28 cellular contexts compared by ENCODE assay signal in the genomic region with DNA sequence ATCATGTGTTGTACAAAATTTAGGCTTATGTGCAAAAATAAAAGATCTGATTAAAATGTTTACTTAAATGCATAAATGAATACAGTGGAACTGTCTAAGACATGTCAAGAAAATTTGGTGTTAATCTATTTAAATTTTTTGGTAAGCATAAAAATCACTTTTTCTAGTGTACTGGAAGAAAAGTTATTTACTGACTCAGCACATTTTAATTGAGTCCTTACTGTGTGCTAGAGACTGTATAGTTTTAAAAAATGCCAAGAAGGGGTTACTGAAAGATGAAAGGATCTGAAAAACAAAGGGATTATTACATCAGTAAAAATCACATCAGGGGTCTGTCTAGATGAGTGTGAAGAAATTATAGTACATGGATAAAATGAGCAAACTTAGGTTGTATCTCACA.
"Had no signal": no experiment of that assay in that cellular context is flagged by ENCODE, and none has a peak within 500 bp of the region (broad histone marks: within the 10 kb centered on the region; RNA-seq: fewer than 3 reads in every experiment).

No MANE protein-coding gene starts in this region.

- H3K27ac ChIP-seq: colonic mucosa, esophagus muscularis mucosa, heart right ventricle, lower lobe of right lung, ovary, psoas muscle, skin epidermis, spleen, testis, tibial artery had no signal

- H3K4me3 ChIP-seq: colonic mucosa, esophagus muscularis mucosa, heart right ventricle, lower lobe of right lung, ovary, psoas muscle, skin epidermis, spleen, testis, tibial artery had no signal

- H3K9me3 Mint-ChIP-seq: dendritic cell treated with granulocyte-macrophage colony-stimulating factor and Interleukin-4, amounts not matched to agents 40 ng/mL and 50 ng/mL, for 4 days; endodermal cell; naive thymus-derived CD8-positive, alpha-beta T cell; stimulated activated memory B cell treated with anti-CD40 and anti-IgM and Interleukin-4, amounts not matched to agents 10 μg/mL and 1 μg/mL and 100 μg/mL, for 72 hours; type B pancreatic cell had no signal

- H3K4me3 Mint-ChIP-seq: dendritic cell treated with granulocyte-macrophage colony-stimulating factor and Interleukin-4, amounts not matched to agents 40 ng/mL and 50 ng/mL, for 4 days; endodermal cell; naive thymus-derived CD8-positive, alpha-beta T cell; stimulated activated memory B cell treated with anti-CD40 and anti-IgM and Interleukin-4, amounts not matched to agents 10 μg/mL and 1 μg/mL and 100 μg/mL, for 72 hours; type B pancreatic cell had no signal

- H3K27ac Mint-ChIP-seq: dendritic cell treated with granulocyte-macrophage colony-stimulating factor and Interleukin-4, amounts not matched to agents 40 ng/mL and 50 ng/mL, for 4 days; endodermal cell; naive thymus-derived CD8-positive, alpha-beta T cell; stimulated activated memory B cell treated with anti-CD40 and anti-IgM and Interleukin-4, amounts not matched to agents 10 μg/mL and 1 μg/mL and 100 μg/mL, for 72 hours; type B pancreatic cell had no signal

- H3K36me3 Mint-ChIP-seq: naive thymus-derived CD8-positive, alpha-beta T cell had no signal

- H3K27me3 ChIP-seq: colonic mucosa, esophagus muscularis mucosa, heart right ventricle, ovary, spleen, testis, tibial artery had no signal

- ATAC-seq: heart right ventricle; left ventricle myocardium superior; lower lobe of right lung; naive thymus-derived CD8-positive, alpha-beta T cell; psoas muscle; right cardiac atrium; stimulated activated memory B cell treated with anti-CD40 and anti-IgM and Interleukin-4, amounts not matched to agents 10 μg/mL and 1 μg/mL and 100 μg/mL, for 72 hours; stimulated activated naive CD8-positive, alpha-beta T cell treated with anti-CD3 and anti-CD28 coated beads, Interleukin-15, Interleukin-2, amounts not matched to agents 100 U/mL and 50 U/mL, for 24 hours had no signal

- H3K36me3 ChIP-seq: colonic mucosa, esophagus muscularis mucosa, heart right ventricle, lower lobe of right lung, ovary, spleen, tibial artery had no signal

- FAIRE-seq: endothelial cell of umbilical vein, islet of Langerhans had no signal

- DNase-seq: colonic mucosa; effector CD8-positive, alpha-beta T cell; endodermal cell; foreskin melanocyte; glutamatergic neuron; heart right ventricle; hippocampal formation; left ventricle myocardium superior; lower lobe of right lung; naive thymus-derived CD8-positive, alpha-beta T cell; occipital lobe; ovary; posterior cingulate gyrus; psoas muscle; spleen; stimulated activated CD4-positive, alpha-beta T cell treated with anti-CD3 and anti-CD28 coated beads, Interleukin-4, amount 100 ng/mL, for 4 hours; stimulated activated naive CD8-positive, alpha-beta T cell treated with anti-CD3 and anti-CD28 coated beads, Interleukin-15, Interleukin-2, amounts not matched to agents 100 U/mL and 50 U/mL, for 24 hours; substantia nigra; testis; tibial artery had no signal

- H3K9me3 ChIP-seq: colonic mucosa, esophagus muscularis mucosa, heart right ventricle, lower lobe of right lung, ovary, psoas muscle, spleen, testis, tibial artery had no signal

- H3K27me3 Mint-ChIP-seq: dendritic cell treated with granulocyte-macrophage colony-stimulating factor and Interleukin-4, amounts not matched to agents 40 ng/mL and 50 ng/mL, for 4 days; naive thymus-derived CD8-positive, alpha-beta T cell; type B pancreatic cell had no signal

- H3K4me1 ChIP-seq: colonic mucosa, testis had no signal
